In the genomic region with DNA sequence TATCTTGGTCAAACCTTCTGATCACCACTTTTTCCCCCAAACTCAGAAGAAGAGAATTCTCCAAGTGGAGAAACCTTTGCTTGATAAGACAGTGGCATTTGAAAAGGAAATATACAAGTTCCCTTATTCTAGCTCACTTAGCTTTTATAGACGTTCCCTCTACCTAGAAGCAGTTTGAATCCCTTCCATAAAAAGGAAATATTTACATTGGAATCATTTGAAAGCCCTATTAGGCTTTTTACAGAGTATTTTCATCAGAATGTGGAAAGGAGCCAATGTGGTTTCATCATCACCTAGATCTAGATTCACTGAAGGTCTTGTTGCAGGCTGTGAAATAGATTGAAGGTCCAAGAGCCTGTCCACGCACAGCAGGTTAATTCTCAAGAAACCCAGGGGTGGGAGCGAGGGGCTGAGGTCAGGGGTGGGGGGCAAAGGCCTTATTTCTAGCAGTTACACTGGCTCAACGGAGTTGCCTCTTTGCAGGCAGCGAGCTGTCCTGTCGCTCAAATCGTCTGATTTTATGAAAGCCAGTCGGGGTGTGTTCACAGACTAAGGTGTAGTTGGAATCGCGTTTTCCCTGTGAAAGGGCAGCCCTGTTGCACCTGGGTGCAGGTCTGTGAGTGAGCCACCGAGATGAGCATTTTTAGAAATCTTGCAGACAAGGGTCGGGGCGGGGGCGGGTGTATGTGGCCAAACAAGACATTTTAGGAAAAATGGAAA, we compare ENCODE assay signal across 17 cellular contexts. TPM values are rescaled to one million over a fixed set of nuclear protein-coding genes. Genes with fewer than 3 reads are reported as not detected.
DNase-seq lines count a peak whose midpoint lies in the region; ATAC-seq and TF ChIP-seq lines count a peak whose summit lies in the region.
"Had no signal": no experiment of that assay in that cellular context is flagged by ENCODE, and none has a peak within 500 bp of the region (broad histone marks: within the 10 kb centered on the region; RNA-seq: fewer than 3 reads in every experiment).

No MANE protein-coding gene starts in this region.

- TF ChIP-seq CTCF in progenitor cell of endocrine pancreas (IDR thresholded peaks at IDR 0.05; ENCODE audit: unreplicated experiment), result no peak
- TF ChIP-seq CTCF in vagina (IDR thresholded peaks at IDR 0.05), result no peak

- no peaks in the 10 kb centered on the region for H3K9me3 ChIP-seq in vagina
- H3K9me3 ChIP-seq: ascending aorta, HAP-1 had no signal

- H3K27me3 ChIP-seq in vagina, result no peaks in the 10 kb centered on the region
- H3K27me3 ChIP-seq: ascending aorta had no signal

- no peak for TF ChIP-seq POLR2A in vagina (IDR thresholded peaks at IDR 0.05)

- no peaks in the 10 kb centered on the region for H3K27me3 Mint-ChIP-seq in progenitor cell of endocrine pancreas
- H3K27me3 Mint-ChIP-seq in activated T-cell treated with anti-CD3 and anti-CD28 coated beads, Interleukin-2, amount 50 U/mL, for 4 hours (ENCODE audit: low read depth), result no peaks in the 10 kb centered on the region

- peaks cover 8% of the 10 kb centered on the region for H3K4me1 ChIP-seq in vagina
- H3K4me1 ChIP-seq: ascending aorta had no signal

- peaks cover 3 to 37% of the 10 kb centered on the region in 2 donors for H3K36me3 ChIP-seq in vagina

- no peak overlapping the region for H3K4me3 ChIP-seq in vagina
- H3K4me3 ChIP-seq: ascending aorta, GM12878, HAP-1 had no signal

- intact Hi-C loops in vagina (cut with DNase I), result no loop called here

- H3K27ac ChIP-seq in epithelial cell of prostate, result peak overlapping the region; percentile 13
- H3K27ac ChIP-seq in vagina, result no peak overlapping the region
- H3K27ac ChIP-seq: ascending aorta had no signal

- H3K4me1 Mint-ChIP-seq in progenitor cell of endocrine pancreas (ENCODE audit: low read depth), result peaks cover 9% of the 10 kb centered on the region
- H3K4me1 Mint-ChIP-seq in activated T-cell treated with anti-CD3 and anti-CD28 coated beads, Interleukin-2, amount 50 U/mL, for 4 hours (ENCODE audit: low read depth), result no peaks in the 10 kb centered on the region

- no peak for ATAC-seq in activated T-cell treated with anti-CD3 and anti-CD28 coated beads, Interleukin-2, amount 50 U/mL, for 4 hours
- ATAC-seq: GM12878 had no signal

- H3K36me3 Mint-ChIP-seq in progenitor cell of endocrine pancreas (ENCODE audit: insufficient read depth), result peaks cover 28% of the 10 kb centered on the region
- peaks cover 36% of the 10 kb centered on the region for H3K36me3 Mint-ChIP-seq in activated T-cell treated with anti-CD3 and anti-CD28 coated beads, Interleukin-2, amount 50 U/mL, for 4 hours (ENCODE audit: insufficient read depth)

- no peak overlapping the region for H3K4me3 Mint-ChIP-seq in progenitor cell of endocrine pancreas (ENCODE audit: low read depth)
- H3K4me3 Mint-ChIP-seq in activated T-cell treated with anti-CD3 and anti-CD28 coated beads, Interleukin-2, amount 50 U/mL, for 4 hours, result no peak overlapping the region

- peak overlapping the region; percentile 21 for H3K27ac Mint-ChIP-seq in progenitor cell of endocrine pancreas

- DNase-seq in GM03348 (ENCODE audit: low spot score) (peak; percentile 55), OCI-M1 (lab: John Stamatoyannopoulos, UW) (peak; percentile 22), epithelial cell of prostate (ENCODE audit: low read depth, low spot score) (no peak), progenitor cell of endocrine pancreas (ENCODE audit: low spot score, unreplicated experiment) (no peak), dermis blood vessel endothelial cell (no peak), vagina (ENCODE audit: extremely low spot score in 2 of 2) (no peak), AML-193 (lab: John Stamatoyannopoulos, UW) (no peak)
- DNase-seq in activated T-cell treated with anti-CD3 and anti-CD28 coated beads, Interleukin-2, amount 50 U/mL, for 4 hours, result no peak
- DNase-seq: EL, mammary epithelial cell, MM.1S, NCI-H187, NCI-H69, retina had no signal

- H3K9me3 Mint-ChIP-seq in progenitor cell of endocrine pancreas (ENCODE audit: low read depth), result no peaks in the 10 kb centered on the region
- no peaks in the 10 kb centered on the region for H3K9me3 Mint-ChIP-seq in activated T-cell treated with anti-CD3 and anti-CD28 coated beads, Interleukin-2, amount 50 U/mL, for 4 hours

RNA-seq across cellular contexts. Expression of a gene that starts 45.6 kb away (rescaled TPM):
- total RNA-seq in progenitor cell of endocrine pancreas (38.8 and 40.1 TPM in 2 replicates), dermis blood vessel endothelial cell (29.4 and 50.5 TPM in 2 replicates), vagina (22.3 TPM)
- 1 to 10 TPM; 5.4 to 6.0 (median 5.5) TPM for total RNA-seq in activated T-cell treated with anti-CD3 and anti-CD28 coated beads, Interleukin-2, amount 50 U/mL, for 4 hours

Comparison
In these comparisons a context has a peak if more than half of its experiments do, and no peak if none do; other contexts are left out.
1. DNase-seq: peak in GM03348 (single experiment) and OCI-M1 (single experiment); none in epithelial cell of prostate (single experiment), progenitor cell of endocrine pancreas (single experiment), dermis blood vessel endothelial cell (single experiment), vagina (0 of 2), activated T-cell treated with anti-CD3 and anti-CD28 coated beads, Interleukin-2, amount 50 U/mL, for 4 hours (single experiment) and AML-193 (0 of 2).